8 cellular contexts compared by ENCODE assay signal in genomic region chr1:52404116-52404974, GRCh38. TPM values are rescaled to one million over a fixed set of nuclear protein-coding genes. Genes with fewer than 3 reads are reported as not detected.
DNase-seq lines count a peak whose midpoint lies in the region; TF ChIP-seq lines count a peak whose summit lies in the region.

ORC1 (minus strand) TSS chr1:52404423; CDS start chr1:52402223, 2,200 bp downstream.
PRPF38A (plus strand) TSS chr1:52404602; CDS start chr1:52404750, 148 bp downstream.

- DNase-seq in COR-L47 (lab: John Stamatoyannopoulos, UW) (peak; percentile 100), GM20000 (ENCODE audit: low spot score) (peak; percentile 95), HT-29 (ENCODE audit: low spot score) (peak; percentile 97), medulla oblongata (ENCODE audit: extremely low spot score) (peak; percentile 99)
- DNase-seq in NK-92 treated with Interleukin-12 subunit alpha and Interleukin-12 subunit beta, amount 100 ng/mL, for 24 hours (lab: John Stamatoyannopoulos, UW), result peak; percentile 92
- DNase-seq in activated CD8-positive, alpha-beta memory T cell treated with anti-CD3 and anti-CD28 coated beads for 24 hours, result peak; percentile 98
- DNase-seq in effector memory CD4-positive, alpha-beta T cell, result peak; percentile 94 to 96 (median 94)
- peak; percentile 97 for DNase-seq in stimulated activated CD8-positive, alpha-beta memory T cell treated with anti-CD3 and anti-CD28 coated beads, Interleukin-12 subunit alpha, Interleukin-12 subunit beta, amount 100 ng/mL, for 1 hour (ENCODE audit: low read depth)

- H3K36me3 ChIP-seq in effector memory CD4-positive, alpha-beta T cell (ENCODE audit: control insufficient read depth, insufficient read depth, low read length), result peaks cover 26% of the 10 kb centered on the region

- H3K27ac ChIP-seq in effector memory CD4-positive, alpha-beta T cell (ENCODE audit: insufficient read depth, low read length, poor library complexity, severe bottlenecking), result peak within 1 kb of the TSS; percentile 98

- H3K4me3 ChIP-seq in effector memory CD4-positive, alpha-beta T cell (ENCODE audit: insufficient read depth, low read depth, low read length, poor library complexity, severe bottlenecking), result peak within 1 kb of the TSS; percentile 92

- H3K4me1 ChIP-seq in effector memory CD4-positive, alpha-beta T cell (ENCODE audit: control insufficient read depth, insufficient read depth, low read length, poor library complexity, severe bottlenecking), result peaks cover 14% of the 10 kb centered on the region

- no peaks in the 10 kb centered on the region for H3K9me3 ChIP-seq in effector memory CD4-positive, alpha-beta T cell (ENCODE audit: control insufficient read depth, low read length)

- no peak for TF ChIP-seq CTCF in GM20000 (IDR thresholded peaks at IDR 0.05; ENCODE audit: extremely low read depth, missing control alignments)

- no peaks in the 10 kb centered on the region for H3K27me3 ChIP-seq in effector memory CD4-positive, alpha-beta T cell (replicated peaks; ENCODE audit: control insufficient read depth, insufficient read depth, low read length, poor library complexity, severe bottlenecking)

RNA-seq across cellular contexts. Expression of gene ORC1, which starts in this region (rescaled TPM):
- total RNA-seq in HT-29 (2014; rRNA removed; shearing (Covaris generic)), result 19.5 and 20.1 TPM in 2 replicates

RNA-seq across cellular contexts. Expression of gene PRPF38A, which starts in this region (rescaled TPM):
- total RNA-seq in HT-29 (2014; rRNA removed; shearing (Covaris generic)), result 16.6 and 25.1 TPM in 2 replicates

Comparison
In these comparisons a context has a peak if more than half of its experiments do, and no peak if none do; other contexts are left out.
1. Peak in every context shown above with its lines: DNase-seq, H3K4me3 ChIP-seq and H3K27ac ChIP-seq.